Comparison of ENCODE assay signal across 28 cellular contexts in the genomic region with DNA sequence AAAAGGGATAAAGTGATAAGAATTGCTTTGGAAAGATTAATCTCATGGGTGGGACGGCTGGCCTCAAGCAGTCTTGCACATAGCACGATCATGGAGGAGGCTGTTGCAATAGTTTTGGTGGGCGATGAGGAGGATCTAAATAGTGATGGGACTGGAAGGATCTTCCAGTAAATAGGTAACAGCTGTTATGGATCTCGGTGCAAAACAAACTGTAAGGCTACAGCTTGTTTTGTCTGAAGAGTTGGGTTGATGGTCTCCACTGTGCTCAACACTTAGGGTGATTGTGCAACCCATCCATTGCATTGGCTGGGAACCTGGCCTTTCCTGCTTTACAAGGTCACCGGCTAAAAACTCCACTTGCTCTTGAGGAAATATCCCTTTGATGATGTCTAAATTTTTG. TPM values are rescaled to one million over a fixed set of nuclear protein-coding genes. Genes with fewer than 3 reads are reported as not detected.
"Had no signal": no experiment of that assay in that cellular context is flagged by ENCODE, and none has a peak within 500 bp of the region (broad histone marks: within the 10 kb centered on the region; RNA-seq: fewer than 3 reads in every experiment).

No MANE protein-coding gene starts in this region.

- DNase-seq: activated B cell treated with CpG ODN at 0.5 μM for 24 hours; activated CD4-positive, alpha-beta memory T cell treated with anti-CD3 and anti-CD28 coated beads for 36 hours; activated CD4-positive, alpha-beta T cell treated with anti-CD3 and anti-CD28 coated beads for 1 hour; activated CD4-positive, alpha-beta T cell treated with anti-CD3 and anti-CD28 coated beads, Interleukin-2, amount 10 ng/mL, durations not matched to agents 24 days and 14 days; activated CD8-positive, alpha-beta memory T cell treated with anti-CD3 and anti-CD28 coated beads for 24 hours; activated effector memory CD4-positive, alpha-beta T cell treated with anti-CD3 and anti-CD28 coated beads, Interleukin-2, amount 50 U/mL, for 16 hours; activated naive CD4-positive, alpha-beta T cell treated with anti-CD3 and anti-CD28 coated beads for 36 hours; activated T-cell treated with anti-CD3 and anti-CD28 coated beads, Interleukin-2, amount 50 U/mL, for 4 hours; amygdala; KG1; NCI-H1048; NCI-H146; NCI-H1930; NCI-H345; NCI-H510A; NCI-H526 treated with DMSO at 0.1 percent for 48 hours; NCI-H82; OCI-M1; RPMI8226; SHP77 had no signal

- H3K9me3 ChIP-seq: SJSA1 had no signal

- H3K4me3 Mint-ChIP-seq: activated B cell treated with CpG ODN at 0.5 μM for 24 hours; activated CD4-positive, alpha-beta memory T cell treated with anti-CD3 and anti-CD28 coated beads for 36 hours; activated CD4-positive, alpha-beta T cell treated with anti-CD3 and anti-CD28 coated beads, Interleukin-2, amount 10 ng/mL, durations not matched to agents 24 days and 14 days; activated naive CD4-positive, alpha-beta T cell treated with anti-CD3 and anti-CD28 coated beads for 36 hours; activated naive CD8-positive, alpha-beta T cell; activated T-cell treated with anti-CD3 and anti-CD28 coated beads, Interleukin-2, amount 50 U/mL, for 4 hours; brain; T-helper 1 cell treated with Interleukin-12 subunit alpha and Interleukin-12 subunit beta and Interleukin-4 antibody, amounts not matched to agents 30 μg/mL and 1 μg/mL, for 36 hours had no signal

- H3K27me3 ChIP-seq: SJSA1 had no signal

- H3K27me3 Mint-ChIP-seq: brain had no signal

- H3K4me3 ChIP-seq: SJSA1 had no signal

- H3K4me1 Mint-ChIP-seq: activated B cell treated with CpG ODN at 0.5 μM for 24 hours; activated CD4-positive, alpha-beta T cell treated with anti-CD3 and anti-CD28 coated beads, Interleukin-2, amount 10 ng/mL, durations not matched to agents 24 days and 14 days; brain had no signal

- H3K36me3 Mint-ChIP-seq: activated CD4-positive, alpha-beta memory T cell treated with anti-CD3 and anti-CD28 coated beads for 36 hours; activated naive CD8-positive, alpha-beta T cell; brain had no signal

- H3K27ac Mint-ChIP-seq: activated B cell treated with CpG ODN at 0.5 μM for 24 hours; activated CD4-positive, alpha-beta memory T cell treated with anti-CD3 and anti-CD28 coated beads for 36 hours; activated CD4-positive, alpha-beta T cell treated with anti-CD3 and anti-CD28 coated beads, Interleukin-2, amount 10 ng/mL, durations not matched to agents 24 days and 14 days; activated naive CD4-positive, alpha-beta T cell treated with anti-CD3 and anti-CD28 coated beads for 36 hours; activated naive CD8-positive, alpha-beta T cell; brain; T-helper 1 cell treated with Interleukin-12 subunit alpha and Interleukin-12 subunit beta and Interleukin-4 antibody, amounts not matched to agents 30 μg/mL and 1 μg/mL, for 36 hours had no signal

- ATAC-seq: activated T-cell treated with anti-CD3 and anti-CD28 coated beads, Interleukin-2, amount 50 U/mL, for 4 hours; Panc1; SK-N-SH treated with all-trans-retinoic acid at 6 μM for 48 hours had no signal

- H3K4me1 ChIP-seq: SJSA1 had no signal

- H3K9me3 Mint-ChIP-seq: activated B cell treated with CpG ODN at 0.5 μM for 24 hours; activated CD4-positive, alpha-beta memory T cell treated with anti-CD3 and anti-CD28 coated beads for 36 hours; activated naive CD4-positive, alpha-beta T cell treated with anti-CD3 and anti-CD28 coated beads for 36 hours; activated T-cell treated with anti-CD3 and anti-CD28 coated beads, Interleukin-2, amount 50 U/mL, for 4 hours; brain had no signal

- H3K36me3 ChIP-seq: SJSA1 had no signal

- H3K27ac ChIP-seq: SJSA1 had no signal

RNA-seq across cellular contexts. Expression of a gene that starts 21.0 kb away (rescaled TPM):
- total RNA-seq: activated B cell treated with CpG ODN at 0.5 μM for 24 hours; activated CD4-positive, alpha-beta memory T cell treated with anti-CD3 and anti-CD28 coated beads for 36 hours; activated naive CD4-positive, alpha-beta T cell treated with anti-CD3 and anti-CD28 coated beads for 36 hours; LHCN-M2; M059J had no signal
